ENCODE assay signal across 28 cellular contexts in genomic region chr4:35966558-35966957, GRCh38.
DNase-seq lines count a peak whose midpoint lies in the region; ATAC-seq and TF ChIP-seq lines count a peak whose summit lies in the region.
"Had no signal": no experiment of that assay in that cellular context is flagged by ENCODE, and none has a peak within 500 bp of the region (broad histone marks: within the 10 kb centered on the region; RNA-seq: fewer than 3 reads in every experiment).

No MANE protein-coding gene starts in this region.

- no peak overlapping the region for H3K14ac ChIP-seq in mesenchymal stem cell (ENCODE audit: low read length in 2 of 2)

- no peak overlapping the region for H3K4me3 ChIP-seq in mesenchymal stem cell (ENCODE audit: insufficient read depth in 1 of 2, low read depth in 1 of 2, low read length in 2 of 2)
- H3K4me3 ChIP-seq: esophagus muscularis mucosa, gastrocnemius medialis, mucosa of descending colon, SK-N-MC had no signal

- POLR2A ChIA-PET in WTC11 (lab: Charles Lee): no interaction called here

- H2BK5ac ChIP-seq in mesenchymal stem cell (ENCODE audit: low read depth, low read length, poor library complexity, severe bottlenecking): no peak overlapping the region

- no peaks in the 10 kb centered on the region for H3K9me3 ChIP-seq in mesenchymal stem cell (ENCODE audit: control insufficient read depth, low read length)
- H3K9me3 ChIP-seq: esophagus muscularis mucosa, gastrocnemius medialis, mucosa of descending colon had no signal

- H3K4me1 ChIP-seq in mesenchymal stem cell (ENCODE audit: control insufficient read depth, insufficient read depth, low read depth, low read length): peaks cover 2% of the 10 kb centered on the region
- H3K4me1 ChIP-seq: esophagus muscularis mucosa, gastrocnemius medialis, parathyroid adenoma had no signal

- no peak overlapping the region for H3K23ac ChIP-seq in mesenchymal stem cell (ENCODE audit: low read length in 2 of 2)

- no peak overlapping the region for H3K4me2 ChIP-seq in mesenchymal stem cell (ENCODE audit: low read length, poor library complexity, severe bottlenecking)

- H3K9ac ChIP-seq in mesenchymal stem cell (ENCODE audit: low read length): no peak overlapping the region
- H3K9ac ChIP-seq: parathyroid adenoma had no signal

- H3K27ac ChIP-seq in mesenchymal stem cell (ENCODE audit: low read length, poor library complexity, severe bottlenecking): no peak overlapping the region
- H3K27ac ChIP-seq: brain microvascular endothelial cell, esophagus muscularis mucosa, gastrocnemius medialis, parathyroid adenoma, SK-N-MC had no signal

- H4K91ac ChIP-seq in mesenchymal stem cell (ENCODE audit: low read length): no peak overlapping the region

- no peak overlapping the region for H2BK15ac ChIP-seq in mesenchymal stem cell (ENCODE audit: low read depth, poor library complexity, severe bottlenecking)

- H3K18ac ChIP-seq in mesenchymal stem cell (ENCODE audit: low read depth in 1 of 2, low read length in 2 of 2): no peak overlapping the region

- H3K4me1 Mint-ChIP-seq in WTC11: no peaks in the 10 kb centered on the region
- H3K4me1 Mint-ChIP-seq: activated B cell treated with CpG ODN at 0.5 μM for 24 hours; CD4-positive, CD25-positive, alpha-beta regulatory T cell; IgD-negative memory B cell had no signal

- no peaks in the 10 kb centered on the region for H3K36me3 Mint-ChIP-seq in WTC11
- H3K36me3 Mint-ChIP-seq: CD4-positive, CD25-positive, alpha-beta regulatory T cell; IgD-negative memory B cell had no signal

- no peaks in the 10 kb centered on the region for H3K27me3 ChIP-seq in mesenchymal stem cell (ENCODE audit: control insufficient read depth in 1 of 2, insufficient read depth in 1 of 2, low read length in 2 of 2)
- H3K27me3 ChIP-seq: brain microvascular endothelial cell, esophagus muscularis mucosa, gastrocnemius medialis had no signal

- no peak overlapping the region for H2AFZ ChIP-seq in mesenchymal stem cell (ENCODE audit: low read depth, low read length)
- H2AFZ ChIP-seq: parathyroid adenoma had no signal

- H2BK12ac ChIP-seq in mesenchymal stem cell (ENCODE audit: low read length in 2 of 2): no peak overlapping the region

- no peak overlapping the region for H3K4ac ChIP-seq in mesenchymal stem cell (ENCODE audit: low read depth in 1 of 2, low read length in 2 of 2)

- no peak overlapping the region for H2AK5ac ChIP-seq in mesenchymal stem cell (ENCODE audit: low read length, severe bottlenecking)

- H3K4me3 Mint-ChIP-seq in WTC11: no peak overlapping the region
- H3K4me3 Mint-ChIP-seq: activated B cell treated with CpG ODN at 0.5 μM for 24 hours; CD4-positive, CD25-positive, alpha-beta regulatory T cell; HFFc6; IgD-negative memory B cell had no signal

- TF ChIP-seq CTCF in WTC11 (IDR thresholded peaks at IDR 0.05): no peak

- H2BK120ac ChIP-seq in mesenchymal stem cell (ENCODE audit: low read depth, low read length): no peak overlapping the region

- DNase-seq in mesenchymal stem cell: peak; percentile 45
- DNase-seq in SW 1271 (lab: John Stamatoyannopoulos, UW): no peak
- no peak for DNase-seq in WTC11 (ENCODE audit: low spot score)
- DNase-seq in MV-4-11 (lab: John Stamatoyannopoulos, UW): no peak
- DNase-seq: activated B cell treated with CpG ODN at 0.5 μM for 24 hours; activated CD4-positive, alpha-beta T cell treated with anti-CD3 and anti-CD28 coated beads, Interleukin-2, amount 50 U/mL, for 48 hours; activated CD8-positive, alpha-beta memory T cell treated with anti-CD3 and anti-CD28 coated beads, Interleukin-2, amount 50 U/mL, for 48 hours; activated gamma-delta T cell; brain microvascular endothelial cell; CD4-positive, CD25-positive, alpha-beta regulatory T cell; DMS79; effector memory CD4-positive, alpha-beta T cell; gastrocnemius medialis; HFFc6; mucosa of descending colon; NCI-H1436; NCI-H526 treated with DMSO at 0.1 percent for 48 hours; right cardiac atrium; stimulated activated CD4-positive, alpha-beta T cell treated with anti-CD3 and anti-CD28 coated beads, Interleukin-12 subunit alpha, Interleukin-12 subunit beta, amount 100 ng/mL, for 4 hours; stimulated activated CD4-positive, alpha-beta T cell treated with anti-CD3 and anti-CD28 coated beads, Interleukin-4, amount 100 ng/mL, for 4 hours; stimulated activated naive CD8-positive, alpha-beta T cell treated with anti-CD3 and anti-CD28 coated beads, Interleukin-15, Interleukin-2, amounts not matched to agents 100 U/mL and 50 U/mL, for 24 hours had no signal

- CTCF ChIA-PET in WTC11 (lab: Charles Lee): no interaction called here

- no peaks in the 10 kb centered on the region for H3K9me3 Mint-ChIP-seq in WTC11
- H3K9me3 Mint-ChIP-seq: activated B cell treated with CpG ODN at 0.5 μM for 24 hours, IgD-negative memory B cell had no signal

- ATAC-seq in GM18907 (IDR thresholded peaks at IDR 0.05; ENCODE audit: unreplicated experiment) (peak; percentile 45), HG02642 (IDR thresholded peaks at IDR 0.05; ENCODE audit: poor library complexity, unreplicated experiment) (peak; percentile 45), HG03378 (IDR thresholded peaks at IDR 0.05; ENCODE audit: unreplicated experiment) (peak; percentile 49), WTC11 (no peak)
- ATAC-seq: gastrocnemius medialis; mucosa of descending colon; right cardiac atrium; stimulated activated naive CD8-positive, alpha-beta T cell treated with anti-CD3 and anti-CD28 coated beads, Interleukin-15, Interleukin-2, amounts not matched to agents 100 U/mL and 50 U/mL, for 24 hours had no signal

- H3K27ac Mint-ChIP-seq in WTC11: no peak overlapping the region
- H3K27ac Mint-ChIP-seq: activated B cell treated with CpG ODN at 0.5 μM for 24 hours; CD4-positive, CD25-positive, alpha-beta regulatory T cell; HFFc6 had no signal

- no peaks in the 10 kb centered on the region for H3K79me1 ChIP-seq in mesenchymal stem cell (replicated peaks; ENCODE audit: low read length, poor library complexity, severe bottlenecking)

- no peaks in the 10 kb centered on the region for H3K36me3 ChIP-seq in mesenchymal stem cell (ENCODE audit: control insufficient read depth in 1 of 2, insufficient read depth in 2 of 2, low read depth in 1 of 2, low read length in 2 of 2)
- H3K36me3 ChIP-seq: brain microvascular endothelial cell, esophagus muscularis mucosa, gastrocnemius medialis had no signal

- H3K27me3 Mint-ChIP-seq in WTC11 (ENCODE audit: low read depth): no peaks in the 10 kb centered on the region
- H3K27me3 Mint-ChIP-seq: activated B cell treated with CpG ODN at 0.5 μM for 24 hours; CD4-positive, CD25-positive, alpha-beta regulatory T cell; IgD-negative memory B cell had no signal

- no peak overlapping the region for H4K8ac ChIP-seq in mesenchymal stem cell (ENCODE audit: low read length)

TF ChIP-seq in WTC11, 78 proteins besides CTCF, POLR2A, EP300 and RAD21 (continues in another document):
- TF ChIP-seq ZNF121 (CRISPR knock-in tag; IDR thresholded peaks at IDR 0.05) (no peak), ZNF281 (CRISPR knock-in tag; IDR thresholded peaks at IDR 0.05) (no peak), ZNF416 (CRISPR knock-in tag; IDR thresholded peaks at IDR 0.05) (no peak), MXD4 (CRISPR knock-in tag; IDR thresholded peaks at IDR 0.05; ENCODE audit: borderline replicate concordance) (no peak), CREM (CRISPR knock-in tag; IDR thresholded peaks at IDR 0.05) (no peak), FOXP4 (CRISPR knock-in tag; IDR thresholded peaks at IDR 0.05) (no peak)
